In the genomic region with DNA sequence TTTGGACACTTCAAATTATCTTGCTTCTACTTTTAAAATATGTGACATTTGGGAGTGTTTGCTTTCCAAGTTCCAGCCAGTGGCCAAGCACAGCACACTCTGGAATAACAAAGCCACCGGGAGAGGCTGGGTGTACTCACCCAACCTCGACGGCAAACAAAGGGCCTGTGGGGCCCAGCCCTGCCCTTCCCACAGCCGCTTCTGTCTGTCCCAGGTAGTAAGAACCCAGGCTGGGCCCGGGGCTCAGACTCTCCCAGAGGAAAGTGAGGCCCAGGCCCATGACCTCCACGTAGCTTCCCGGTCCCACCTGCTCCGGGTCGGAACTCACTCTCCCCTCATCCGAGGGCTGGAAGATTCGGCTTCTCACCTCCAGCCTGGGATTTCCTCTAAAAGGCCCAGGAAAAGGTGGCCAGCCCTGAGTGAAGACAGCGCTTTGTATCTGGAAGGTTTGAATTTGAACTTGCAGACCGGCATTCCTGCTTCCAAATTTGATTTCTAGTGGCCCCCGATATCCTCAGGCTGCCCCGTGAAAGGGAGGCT, we compare ENCODE assay signal across 15 cellular contexts.
DNase-seq lines count a peak whose midpoint lies in the region; ATAC-seq and TF ChIP-seq lines count a peak whose summit lies in the region.
"Had no signal": no experiment of that assay in that cellular context is flagged by ENCODE, and none has a peak within 500 bp of the region (broad histone marks: within the 10 kb centered on the region; RNA-seq: fewer than 3 reads in every experiment).

No MANE protein-coding gene starts in this region.

- no peak for TF ChIP-seq EP300 in suprapubic skin (IDR thresholded peaks at IDR 0.05)

- DNase-seq in NCI-H146 (lab: John Stamatoyannopoulos, UW) (peak; percentile 35), NCI-H146 treated with DMSO at 0.1 percent for 48 hours (lab: John Stamatoyannopoulos, UW; ENCODE audit: unreplicated experiment) (no peak), SHP77 (lab: John Stamatoyannopoulos, UW) (peak; percentile 74 to 79), left kidney (ENCODE audit: low read depth, low spot score) (peak; percentile 89), suprapubic skin (ENCODE audit: low spot score in 2 of 2) (no peak), SK-N-DZ (ENCODE audit: low spot score) (no peak), DMS79 treated with DMSO at 0.1 percent for 48 hours (lab: John Stamatoyannopoulos, UW) (no peak)
- DNase-seq: activated naive CD4-positive, alpha-beta T cell treated with anti-CD3 and anti-CD28 coated beads, Interleukin-2, amount 10 ng/mL, durations not matched to agents 7 days and 5 days; brain microvascular endothelial cell; CD4-positive, CD25-positive, alpha-beta regulatory T cell; effector CD4-positive, alpha-beta T cell; Karpas-422; NCI-H1417; ovary had no signal

- ATAC-seq in GM21423 (IDR thresholded peaks at IDR 0.05; ENCODE audit: unreplicated experiment): no peak

- H3K4me1 ChIP-seq in suprapubic skin: no peaks in the 10 kb centered on the region

- H3K4me3 ChIP-seq in suprapubic skin: no peak overlapping the region
- H3K4me3 ChIP-seq: ovary had no signal

- no peak for TF ChIP-seq CTCF in suprapubic skin (IDR thresholded peaks at IDR 0.05)

- no peak for TF ChIP-seq POLR2A in suprapubic skin (IDR thresholded peaks at IDR 0.05)

- peak overlapping the region; percentile 11 for H3K27ac ChIP-seq in suprapubic skin
- H3K27ac ChIP-seq: brain microvascular endothelial cell, ovary had no signal

- peaks cover under 1% of the 10 kb centered on the region for H3K36me3 ChIP-seq in suprapubic skin
- H3K36me3 ChIP-seq: brain microvascular endothelial cell, ovary had no signal

- H3K27me3 ChIP-seq in suprapubic skin: no peaks in the 10 kb centered on the region
- H3K27me3 ChIP-seq: brain microvascular endothelial cell, ovary had no signal

- WGBS in suprapubic skin: 73% methylated on average over 14 of the region's 15 CpGs

- H3K9me3 ChIP-seq in suprapubic skin: no peaks in the 10 kb centered on the region
- H3K9me3 ChIP-seq: ovary had no signal

Comparison
In these comparisons a context has a peak if more than half of its experiments do, and no peak if none do; other contexts are left out.
1. DNase-seq: peak in NCI-H146 (single experiment), SHP77 (2 of 2) and left kidney (single experiment); none in NCI-H146 treated with DMSO at 0.1 percent for 48 hours (single experiment), suprapubic skin (0 of 2), SK-N-DZ (single experiment) and DMS79 treated with DMSO at 0.1 percent for 48 hours (single experiment).